10 cellular contexts compared by ENCODE assay signal in genomic region chr1:179269071-179269470, GRCh38.
"Had no signal": no experiment of that assay in that cellular context is flagged by ENCODE, and none has a peak within 500 bp of the region (broad histone marks: within the 10 kb centered on the region; RNA-seq: fewer than 3 reads in every experiment).

No MANE protein-coding gene starts in this region.

- H3K4me1 ChIP-seq: HAP-1 had no signal

- H3K9ac ChIP-seq: GM23248, KMS-11 had no signal

- H3K9me3 ChIP-seq: HAP-1 had no signal

- H3K4me2 ChIP-seq: KMS-11 had no signal

- H3K27ac ChIP-seq: GM23248, KMS-11 had no signal

- ATAC-seq: HCT116 had no signal

- FAIRE-seq: HTR-8/SVneo had no signal

- H3K36me3 ChIP-seq: HAP-1 had no signal

- DNase-seq: GM23248, GOT3, H7, HFFc6, IMR-90, KBM-7 had no signal

- H3K4me3 ChIP-seq: GM23248, HAP-1 had no signal
